In the genomic region with DNA sequence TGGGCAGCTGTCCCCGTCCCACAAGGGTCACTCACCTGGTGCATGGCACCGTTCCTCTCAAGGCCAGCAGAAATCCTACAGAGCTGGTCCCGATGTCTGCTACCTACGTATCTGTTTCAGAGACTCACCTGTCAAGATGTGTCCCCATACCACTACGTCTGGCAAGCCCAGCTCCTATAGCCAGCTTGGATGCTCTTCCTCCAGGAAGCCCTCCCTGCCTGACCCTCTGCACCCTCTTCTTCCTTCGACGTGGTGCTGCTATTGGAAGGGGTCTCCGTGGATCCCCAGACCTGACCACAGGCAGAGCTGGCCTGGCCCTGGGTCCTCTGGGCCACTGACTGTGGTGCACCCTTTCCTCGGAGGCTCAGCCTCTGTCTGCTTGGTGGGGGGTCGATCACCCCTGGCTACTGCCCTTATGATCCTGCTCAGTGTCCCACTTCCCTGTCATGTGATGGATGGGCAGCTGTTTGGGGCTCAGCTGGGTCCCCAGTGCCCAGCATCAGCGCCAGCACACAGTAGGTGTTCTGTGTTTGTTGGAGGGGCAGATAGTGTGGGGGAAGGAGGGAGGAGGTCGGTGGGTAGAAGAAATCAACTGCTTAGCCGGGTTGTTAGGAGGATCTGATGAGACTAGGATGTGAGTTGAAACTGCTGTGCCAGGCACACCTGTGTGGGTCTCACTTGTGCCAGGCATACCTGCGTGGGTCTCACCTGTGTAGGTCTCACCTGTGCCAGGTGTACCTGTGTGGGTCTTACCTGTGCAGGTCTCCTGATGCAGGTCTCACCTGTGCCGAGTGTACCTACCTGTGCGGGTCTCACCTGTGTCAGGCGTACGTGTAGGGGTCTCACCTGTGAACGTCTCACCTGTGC, we compare ENCODE assay signal across 2 cellular contexts.
A peak's percentile ranks its signal among the peaks of the same experiment; 100 is the strongest.
TF ChIP-seq lines count a peak whose summit lies in the region.

No MANE protein-coding gene starts in this region.

TF ChIP-seq in HEK293T, 16 proteins besides CTCF, POLR2A, EP300 and RAD21:
- TF ChIP-seq ELF4 (IDR thresholded peaks at IDR 0.05) (no peak), FOXM1 (IDR thresholded peaks at IDR 0.05; ENCODE audit: borderline replicate concordance) (no peak), PKNOX1 (IDR thresholded peaks at IDR 0.05) (no peak), NFRKB (IDR thresholded peaks at IDR 0.05) (no peak), ARNT (IDR thresholded peaks at IDR 0.05) (no peak), FOXA1 (IDR thresholded peaks at IDR 0.05) (no peak), CTBP1 (IDR thresholded peaks at IDR 0.05; ENCODE audit: borderline replicate concordance) (peak; percentile 86), FOXK2 (IDR thresholded peaks at IDR 0.05) (no peak), HDGF (IDR thresholded peaks at IDR 0.05; ENCODE audit: borderline replicate concordance) (no peak)

TF ChIP-seq in HepG2, 621 proteins besides CTCF, POLR2A, EP300 and RAD21:
- TF ChIP-seq ZEB1 (IDR thresholded peaks at IDR 0.05; ENCODE audit: insufficient replicate concordance, low read depth) (peak; percentile 97), RARG (CRISPR knock-in tag; IDR thresholded peaks at IDR 0.05; ENCODE audit: low read depth) (no peak), SPEN (CRISPR knock-in tag; IDR thresholded peaks at IDR 0.05; ENCODE audit: low read depth) (no peak), ZKSCAN1 (IDR thresholded peaks at IDR 0.05; ENCODE audit: low read length) (peak; percentile 75)
